13 cellular contexts compared by ENCODE assay signal in genomic region chr1:25620211-25620610, GRCh38. TPM values are rescaled to one million over a fixed set of nuclear protein-coding genes. Genes with fewer than 3 reads are reported as not detected.
DNase-seq lines count a peak whose midpoint lies in the region; ATAC-seq lines count a peak whose summit lies in the region.
"Had no signal": no experiment of that assay in that cellular context is flagged by ENCODE, and none has a peak within 500 bp of the region (broad histone marks: within the 10 kb centered on the region; RNA-seq: fewer than 3 reads in every experiment).

No MANE protein-coding gene starts in this region.

- H3K4me3 ChIP-seq in mononuclear cell (ENCODE audit: low read length), result peak overlapping the region; percentile 19
- H3K4me3 ChIP-seq: pancreas had no signal

- no peaks in the 10 kb centered on the region for H3K36me3 Mint-ChIP-seq in activated T-helper 1 cell treated with anti-CD3 and anti-CD28 coated beads, Interleukin-12 subunit alpha, Interleukin-12 subunit beta, Interleukin-2, Interleukin-4 antibody, amounts not matched to agents 30 ng/mL and 10 ng/mL and 1 ng/mL, durations not matched to agents 14 hours and 24 hours and 36 hours (ENCODE audit: low read depth)

- no peaks in the 10 kb centered on the region for H3K9me3 ChIP-seq in mononuclear cell (ENCODE audit: low read depth, low read length)
- H3K9me3 ChIP-seq: pancreas, tibial artery had no signal

- H3K9me3 Mint-ChIP-seq in activated T-helper 1 cell treated with anti-CD3 and anti-CD28 coated beads, Interleukin-12 subunit alpha, Interleukin-12 subunit beta, Interleukin-2, Interleukin-4 antibody, amounts not matched to agents 30 ng/mL and 10 ng/mL and 1 ng/mL, durations not matched to agents 14 hours and 24 hours and 36 hours, result no peaks in the 10 kb centered on the region
- H3K9me3 Mint-ChIP-seq: H9 had no signal

- H3K27ac Mint-ChIP-seq in activated T-helper 1 cell treated with anti-CD3 and anti-CD28 coated beads, Interleukin-12 subunit alpha, Interleukin-12 subunit beta, Interleukin-2, Interleukin-4 antibody, amounts not matched to agents 30 ng/mL and 10 ng/mL and 1 ng/mL, durations not matched to agents 14 hours and 24 hours and 36 hours, result peak overlapping the region; percentile 24
- H3K27ac Mint-ChIP-seq: B cell, H9 had no signal

- peak; percentile 38 for DNase-seq in stimulated activated CD4-positive, alpha-beta T cell treated with anti-CD3 and anti-CD28 coated beads, Interleukin-15, amount 100 ng/mL, for 24 hours
- no peak for DNase-seq in stimulated activated CD4-positive, alpha-beta T cell treated with anti-CD3 and anti-CD28 coated beads, Interleukin-4, amount 100 ng/mL, for 4 hours
- DNase-seq in activated T-helper 1 cell treated with anti-CD3 and anti-CD28 coated beads, Interleukin-12 subunit alpha, Interleukin-12 subunit beta, Interleukin-2, Interleukin-4 antibody, amounts not matched to agents 30 ng/mL and 10 ng/mL and 1 ng/mL, durations not matched to agents 14 hours and 24 hours and 36 hours (ENCODE audit: low spot score), result no peak
- no peak for DNase-seq in NCI-H446 treated with DMSO at 0.1 percent for 48 hours (lab: John Stamatoyannopoulos, UW)
- no peak for DNase-seq in activated effector memory CD4-positive, alpha-beta T cell treated with Interleukin-2 at 50 U/mL for 16 hours
- DNase-seq: foreskin keratinocyte, H9, pancreas, tibial artery had no signal

- H3K4me1 ChIP-seq in mononuclear cell (ENCODE audit: insufficient read depth, low read length), result peaks cover 66% of the 10 kb centered on the region
- H3K4me1 ChIP-seq: foreskin keratinocyte, pancreas had no signal

- intact Hi-C loops in activated T-helper 1 cell treated with anti-CD3 and anti-CD28 coated beads, Interleukin-12 subunit alpha, Interleukin-12 subunit beta, Interleukin-2, Interleukin-4 antibody, amounts not matched to agents 30 ng/mL and 10 ng/mL and 1 ng/mL, durations not matched to agents 14 hours and 24 hours and 36 hours (cut with micrococcal nuclease), result loop anchor here (1.0 kb wide), 2 partner anchors 22 to 56 kb away; no protein-coding TSS in a partner anchor

- H3K27me3 ChIP-seq in mononuclear cell (ENCODE audit: insufficient read depth, low read length), result no peaks in the 10 kb centered on the region
- H3K27me3 ChIP-seq: pancreas, tibial artery had no signal

- peak overlapping the region; percentile 86 for H3K4me3 Mint-ChIP-seq in activated T-helper 1 cell treated with anti-CD3 and anti-CD28 coated beads, Interleukin-12 subunit alpha, Interleukin-12 subunit beta, Interleukin-2, Interleukin-4 antibody, amounts not matched to agents 30 ng/mL and 10 ng/mL and 1 ng/mL, durations not matched to agents 14 hours and 24 hours and 36 hours
- H3K4me3 Mint-ChIP-seq: B cell had no signal

- ATAC-seq in HG03520 (IDR thresholded peaks at IDR 0.05; ENCODE audit: unreplicated experiment), result no peak
- ATAC-seq in HG02840 (IDR thresholded peaks at IDR 0.05; ENCODE audit: low FRiP score, unreplicated experiment), result no peak
- ATAC-seq: foreskin keratinocyte, pancreas had no signal

- H3K4me1 Mint-ChIP-seq in activated T-helper 1 cell treated with anti-CD3 and anti-CD28 coated beads, Interleukin-12 subunit alpha, Interleukin-12 subunit beta, Interleukin-2, Interleukin-4 antibody, amounts not matched to agents 30 ng/mL and 10 ng/mL and 1 ng/mL, durations not matched to agents 14 hours and 24 hours and 36 hours (ENCODE audit: low read depth), result peaks cover 75% of the 10 kb centered on the region

- peaks cover 70% of the 10 kb centered on the region for H3K27me3 Mint-ChIP-seq in activated T-helper 1 cell treated with anti-CD3 and anti-CD28 coated beads, Interleukin-12 subunit alpha, Interleukin-12 subunit beta, Interleukin-2, Interleukin-4 antibody, amounts not matched to agents 30 ng/mL and 10 ng/mL and 1 ng/mL, durations not matched to agents 14 hours and 24 hours and 36 hours (ENCODE audit: insufficient read depth)

RNA-seq across cellular contexts. Expression of gene MAN1C1, which starts 3.6 kb away (rescaled TPM):
- 0.83 and 0.98 TPM in 2 replicates for total RNA-seq in activated T-helper 1 cell treated with anti-CD3 and anti-CD28 coated beads, Interleukin-12 subunit alpha, Interleukin-12 subunit beta, Interleukin-2, Interleukin-4 antibody, amounts not matched to agents 30 ng/mL and 10 ng/mL and 1 ng/mL, durations not matched to agents 14 hours and 24 hours and 36 hours
- 12.9 TPM for total RNA-seq in mononuclear cell
